ENCODE assay signal across 15 cellular contexts in the genomic region with DNA sequence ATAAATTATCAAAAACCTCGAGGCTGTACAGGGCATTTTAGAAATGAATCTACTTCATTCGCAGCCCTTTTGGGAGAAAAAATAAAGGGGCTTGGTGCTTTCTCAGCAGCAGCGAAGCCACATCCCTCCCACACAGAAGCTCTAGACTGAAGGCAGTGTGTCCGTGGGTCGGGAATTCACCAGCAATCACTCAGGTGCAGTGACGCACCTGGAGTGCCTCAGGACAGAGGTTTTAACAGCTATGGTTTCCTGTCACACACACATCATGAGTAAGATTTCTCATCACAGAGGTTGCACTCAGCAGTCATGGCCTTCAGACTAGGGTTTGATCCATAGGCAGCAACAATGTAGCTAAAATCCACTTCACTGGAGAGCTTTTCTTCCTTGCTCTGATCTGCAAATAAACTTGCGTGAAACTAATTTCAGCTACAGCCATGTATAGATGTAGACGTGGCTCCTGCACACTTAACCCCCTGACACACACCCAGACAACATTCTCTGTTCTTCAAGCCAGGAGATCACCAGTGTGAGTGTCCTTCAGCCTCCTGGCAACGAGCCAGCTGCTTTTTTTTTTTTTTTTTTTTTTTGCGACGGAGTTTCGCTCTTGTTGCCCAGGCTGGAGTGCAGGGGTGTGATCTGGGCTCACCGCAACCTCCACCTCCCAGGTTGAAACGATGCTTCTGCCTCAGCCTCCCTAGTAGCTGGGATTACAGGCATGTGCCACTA.
"Had no signal": no experiment of that assay in that cellular context is flagged by ENCODE, and none has a peak within 500 bp of the region (broad histone marks: within the 10 kb centered on the region; RNA-seq: fewer than 3 reads in every experiment).

No MANE protein-coding gene starts in this region.

- H3K27me3 ChIP-seq: esophagus muscularis mucosa, sigmoid colon had no signal

- H3K4me1 ChIP-seq: psoas muscle, sigmoid colon had no signal

- H3K9me3 ChIP-seq: esophagus muscularis mucosa, psoas muscle, sigmoid colon had no signal

- H3K4me1 Mint-ChIP-seq: endodermal cell, T-cell had no signal

- H3K4me3 ChIP-seq: esophagus muscularis mucosa, psoas muscle, sigmoid colon had no signal

- H3K27ac Mint-ChIP-seq: dendritic cell treated with granulocyte-macrophage colony-stimulating factor and Interleukin-4, amounts not matched to agents 40 ng/mL and 50 ng/mL, for 4 days; endodermal cell; natural killer cell treated with Interleukin-12 subunit alpha and Interleukin-12 subunit beta and Interleukin-15 and Interleukin-18, amount 100 ng/mL, for 72 hours; stimulated activated naive CD8-positive, alpha-beta T cell treated with anti-CD3 and anti-CD28 coated beads, Interleukin-15, Interleukin-2, amounts not matched to agents 100 ng/mL and 50 ng/mL, for 24 hours; T-cell had no signal

- H3K4me3 Mint-ChIP-seq: activated CD4-positive, alpha-beta memory T cell treated with anti-CD3 and anti-CD28 coated beads for 36 hours; dendritic cell treated with granulocyte-macrophage colony-stimulating factor and Interleukin-4, amounts not matched to agents 40 ng/mL and 50 ng/mL, for 4 days; endodermal cell; natural killer cell treated with Interleukin-12 subunit alpha and Interleukin-12 subunit beta and Interleukin-15 and Interleukin-18, amount 100 ng/mL, for 72 hours; stimulated activated naive CD8-positive, alpha-beta T cell treated with anti-CD3 and anti-CD28 coated beads, Interleukin-15, Interleukin-2, amounts not matched to agents 100 ng/mL and 50 ng/mL, for 24 hours; T-cell had no signal

- ATAC-seq: natural killer cell treated with Interleukin-12 subunit alpha and Interleukin-12 subunit beta and Interleukin-15 and Interleukin-18, amount 100 ng/mL, for 72 hours; psoas muscle; T-cell had no signal

- H3K27me3 Mint-ChIP-seq: activated CD4-positive, alpha-beta memory T cell treated with anti-CD3 and anti-CD28 coated beads for 36 hours; dendritic cell treated with granulocyte-macrophage colony-stimulating factor and Interleukin-4, amounts not matched to agents 40 ng/mL and 50 ng/mL, for 4 days; natural killer cell treated with Interleukin-12 subunit alpha and Interleukin-12 subunit beta and Interleukin-15 and Interleukin-18, amount 100 ng/mL, for 72 hours; stimulated activated naive CD8-positive, alpha-beta T cell treated with anti-CD3 and anti-CD28 coated beads, Interleukin-15, Interleukin-2, amounts not matched to agents 100 ng/mL and 50 ng/mL, for 24 hours; T-cell had no signal

- DNase-seq: activated CD4-positive, alpha-beta memory T cell treated with anti-CD3 and anti-CD28 coated beads for 36 hours; activated naive CD4-positive, alpha-beta T cell; cerebellar nuclear complex; endodermal cell; glutamatergic neuron; left cardiac atrium; occipital lobe; psoas muscle; sigmoid colon; stimulated activated CD4-positive, alpha-beta T cell treated with anti-CD3 and anti-CD28 coated beads, Interleukin-2, amount 100 ng/mL, for 24 hours; T-cell had no signal

- H3K27ac ChIP-seq: esophagus muscularis mucosa, psoas muscle, sigmoid colon had no signal
